Comparison of ENCODE assay signal across 12 cellular contexts in genomic region chr4:159070742-159071141, GRCh38.
A peak's percentile ranks its signal among the peaks of the same experiment; 100 is the strongest.
DNase-seq lines count a peak whose midpoint lies in the region; ATAC-seq and TF ChIP-seq lines count a peak whose summit lies in the region.
"Had no signal": no experiment of that assay in that cellular context is flagged by ENCODE, and none has a peak within 500 bp of the region (broad histone marks: within the 10 kb centered on the region; RNA-seq: fewer than 3 reads in every experiment).

No MANE protein-coding gene starts in this region.

- H3K27ac ChIP-seq in RWPE2 (ENCODE audit: poor library complexity, severe bottlenecking) = peak overlapping the region; percentile 83
- H3K27ac ChIP-seq in epithelial cell of prostate = peak overlapping the region; percentile 83
- H3K27ac ChIP-seq: foreskin keratinocyte had no signal

- peaks cover 33% of the 10 kb centered on the region for H3K4me1 ChIP-seq in RWPE2 (ENCODE audit: insufficient read depth, poor library complexity, severe bottlenecking)

- DNase-seq in GM04504 (ENCODE audit: low read depth) = peak; percentile 74
- DNase-seq in RWPE2 (ENCODE audit: low spot score) = peak; percentile 78
- no peak for DNase-seq in epithelial cell of prostate (ENCODE audit: low read depth, low spot score)
- peak; percentile 67 for DNase-seq in pons (ENCODE audit: low spot score)
- no peak for DNase-seq in activated CD4-positive, CD25-positive, alpha-beta regulatory T cell (lab: John Stamatoyannopoulos, UW)
- DNase-seq in GM19240 (ENCODE audit: insufficient read length, low spot score) = no peak
- no peak for DNase-seq in DMS153 (lab: John Stamatoyannopoulos, UW)
- DNase-seq: NCI-H526, sigmoid colon had no signal

- TF ChIP-seq CTCF in RWPE2 (IDR thresholded peaks at IDR 0.05; ENCODE audit: poor library complexity, severe bottlenecking) = no peak

- H3K9me3 ChIP-seq in RWPE2 (ENCODE audit: severe bottlenecking) = no peaks in the 10 kb centered on the region
- H3K9me3 ChIP-seq: sigmoid colon had no signal

- H3K36me3 ChIP-seq in RWPE2 (ENCODE audit: low read depth) = no peaks in the 10 kb centered on the region
- H3K36me3 ChIP-seq: sigmoid colon had no signal

- H3K4me3 ChIP-seq in RWPE2 (ENCODE audit: severe bottlenecking) = no peak overlapping the region
- H3K4me3 ChIP-seq: lung, sigmoid colon had no signal

- no peaks in the 10 kb centered on the region for H3K27me3 ChIP-seq in RWPE2 (ENCODE audit: insufficient read depth, poor library complexity, severe bottlenecking)
- H3K27me3 ChIP-seq: foreskin keratinocyte, sigmoid colon had no signal

- ATAC-seq in RWPE2 (ENCODE audit: low read depth) (peak; percentile 58), HG03432 (IDR thresholded peaks at IDR 0.05; ENCODE audit: unreplicated experiment) (no peak)

Comparison
In these comparisons a context has a peak if more than half of its experiments do, and no peak if none do; other contexts are left out.
1. DNase-seq: peak in GM04504 (single experiment), RWPE2 (single experiment) and pons (single experiment); none in epithelial cell of prostate (single experiment), activated CD4-positive, CD25-positive, alpha-beta regulatory T cell (0 of 4), GM19240 (single experiment) and DMS153 (single experiment).